In the genomic region with DNA sequence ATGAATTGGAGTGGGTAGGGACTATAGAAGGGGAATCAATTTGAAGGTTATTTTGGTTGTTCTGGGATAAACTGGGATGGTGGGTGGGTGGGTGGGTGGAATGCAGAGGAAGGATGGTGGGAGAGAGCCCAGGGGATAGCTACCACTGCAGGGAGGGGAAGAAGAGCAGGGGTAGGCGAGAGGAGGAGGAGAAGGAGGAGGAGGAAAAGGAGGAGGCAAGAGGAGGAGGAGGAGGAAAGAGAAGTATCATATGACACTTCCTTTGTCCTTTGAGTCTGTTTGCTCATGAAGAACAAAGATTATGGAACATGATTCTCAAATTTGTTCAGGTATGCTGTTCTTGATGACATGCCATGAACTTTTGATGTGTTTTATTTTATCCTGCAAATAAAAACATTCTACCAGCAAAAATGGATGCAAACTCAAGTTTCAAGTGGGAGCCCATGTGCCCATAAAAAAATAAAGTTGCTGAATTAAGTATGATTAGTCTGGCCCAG, we compare ENCODE assay signal across 1 cellular context.
TF ChIP-seq lines count a peak whose summit lies in the region.

No MANE protein-coding gene starts in this region.

TF ChIP-seq in WTC11, 78 proteins besides CTCF, POLR2A, EP300 and RAD21:
- TF ChIP-seq, protein P1, sequence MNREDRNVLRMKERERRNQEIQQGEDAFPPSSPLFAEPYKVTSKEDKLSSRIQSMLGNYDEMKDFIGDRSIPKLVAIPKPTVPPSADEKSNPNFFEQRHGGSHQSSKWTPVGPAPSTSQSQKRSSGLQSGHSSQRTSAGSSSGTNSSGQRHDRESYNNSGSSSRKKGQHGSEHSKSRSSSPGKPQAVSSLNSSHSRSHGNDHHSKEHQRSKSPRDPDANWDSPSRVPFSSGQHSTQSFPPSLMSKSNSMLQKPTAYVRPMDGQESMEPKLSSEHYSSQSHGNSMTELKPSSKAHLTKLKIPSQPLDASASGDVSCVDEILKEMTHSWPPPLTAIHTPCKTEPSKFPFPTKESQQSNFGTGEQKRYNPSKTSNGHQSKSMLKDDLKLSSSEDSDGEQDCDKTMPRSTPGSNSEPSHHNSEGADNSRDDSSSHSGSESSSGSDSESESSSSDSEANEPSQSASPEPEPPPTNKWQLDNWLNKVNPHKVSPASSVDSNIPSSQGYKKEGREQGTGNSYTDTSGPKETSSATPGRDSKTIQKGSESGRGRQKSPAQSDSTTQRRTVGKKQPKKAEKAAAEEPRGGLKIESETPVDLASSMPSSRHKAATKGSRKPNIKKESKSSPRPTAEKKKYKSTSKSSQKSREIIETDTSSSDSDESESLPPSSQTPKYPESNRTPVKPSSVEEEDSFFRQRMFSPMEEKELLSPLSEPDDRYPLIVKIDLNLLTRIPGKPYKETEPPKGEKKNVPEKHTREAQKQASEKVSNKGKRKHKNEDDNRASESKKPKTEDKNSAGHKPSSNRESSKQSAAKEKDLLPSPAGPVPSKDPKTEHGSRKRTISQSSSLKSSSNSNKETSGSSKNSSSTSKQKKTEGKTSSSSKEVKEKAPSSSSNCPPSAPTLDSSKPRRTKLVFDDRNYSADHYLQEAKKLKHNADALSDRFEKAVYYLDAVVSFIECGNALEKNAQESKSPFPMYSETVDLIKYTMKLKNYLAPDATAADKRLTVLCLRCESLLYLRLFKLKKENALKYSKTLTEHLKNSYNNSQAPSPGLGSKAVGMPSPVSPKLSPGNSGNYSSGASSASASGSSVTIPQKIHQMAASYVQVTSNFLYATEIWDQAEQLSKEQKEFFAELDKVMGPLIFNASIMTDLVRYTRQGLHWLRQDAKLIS (CRISPR knock-in tag; IDR thresholded peaks at IDR 0.05; ENCODE audit: borderline replicate concordance): no peak
